17 cellular contexts compared by ENCODE assay signal in genomic region chr2:62099050-62099449, GRCh38.
DNase-seq lines count a peak whose midpoint lies in the region; ATAC-seq, FAIRE-seq and TF ChIP-seq lines count a peak whose summit lies in the region.
"Had no signal": no experiment of that assay in that cellular context is flagged by ENCODE, and none has a peak within 500 bp of the region (broad histone marks: within the 10 kb centered on the region; RNA-seq: fewer than 3 reads in every experiment).

No MANE protein-coding gene starts in this region.

- H4K20me1 ChIP-seq in BLaER1 treated with 17β-estradiol and CSF1 and Interleukin-3, amounts not matched to agents 10 nM and 100 nM: no peaks in the 10 kb centered on the region
- no peaks in the 10 kb centered on the region for H4K20me1 ChIP-seq in GM12878 (ENCODE audit: control insufficient read depth, insufficient read depth)

- peak; percentile 7 for FAIRE-seq in GM12878 (lab: Jason Lieb, UNC)
- FAIRE-seq: pancreas had no signal

- H3K27ac ChIP-seq in BLaER1 treated with 17β-estradiol and CSF1 and Interleukin-3, amounts not matched to agents 10 nM and 100 nM: peak overlapping the region in 6 of 11 experiments; percentile 21 to 62 (median 31); a peak in 8 of 22 replicates
- peak overlapping the region; percentile 95 for H3K27ac ChIP-seq in GM12878 (ENCODE audit: control insufficient read depth, insufficient read depth)
- no peak overlapping the region for H3K27ac ChIP-seq in substantia nigra (ENCODE audit: low read depth, low read length, poor library complexity, severe bottlenecking)
- H3K27ac ChIP-seq: pancreas, Peyer's patch, tibial nerve had no signal

- peaks cover 1% of the 10 kb centered on the region for H3K79me2 ChIP-seq in GM12878 (ENCODE audit: control insufficient read depth, insufficient read depth, low read length)

- in situ Hi-C loops in KBM-7 (cut with MboI; ENCODE audit: low pct_unique_long_range_greater_than_20kb, low sequenced_read_pairs) (no loop called here), GM12878 (cut with MboI) (no loop called here), HAP-1 (cut with MboI; ENCODE audit: low sequenced_read_pairs) (no loop called here)

- SMC1A ChIA-PET in GM12878 (lab: Charles Lee; ENCODE audit: uncharacterized antibody, unreplicated experiment): interaction anchor here (0.8 to 5.6 kb wide), 27 partner anchors 8 to 215 kb away, joined by 3 to 59 read pairs (median 6); no protein-coding TSS in a partner anchor

- peaks cover 31 to 39% (median 31%) of the 10 kb centered on the region in 10 experiments for H3K4me1 ChIP-seq in BLaER1 treated with 17β-estradiol and CSF1 and Interleukin-3, amounts not matched to agents 10 nM and 100 nM
- H3K4me1 ChIP-seq in GM12878 (ENCODE audit: control insufficient read depth, insufficient read depth, low read length) (peaks cover 43% of the 10 kb centered on the region), HAP-1 (peaks cover 7% of the 10 kb centered on the region)
- H3K4me1 ChIP-seq: pancreas, Peyer's patch, tibial nerve had no signal

- H3K9ac ChIP-seq in BLaER1 treated with 17β-estradiol and CSF1 and Interleukin-3, amounts not matched to agents 10 nM and 100 nM: peak overlapping the region in 5 of 11 experiments; percentile 13 to 38 (median 31); a peak in 4 of 22 replicates
- H3K9ac ChIP-seq in GM12878 (ENCODE audit: control insufficient read depth, insufficient read depth, low read length): peak overlapping the region; percentile 67

- H3K9me3 ChIP-seq in BLaER1 treated with 17β-estradiol and CSF1 and Interleukin-3, amounts not matched to agents 10 nM and 100 nM (replicated peaks in 1 of 11): peaks cover 0 to 2% (median 0%) of the 10 kb centered on the region in 11 experiments; a peak in 4 of 22 replicates
- H3K9me3 ChIP-seq in GM12878 (replicated peaks; ENCODE audit: control insufficient read depth, insufficient read depth, low read length) (no peaks in the 10 kb centered on the region), HAP-1 (no peaks in the 10 kb centered on the region)
- H3K9me3 ChIP-seq: MG63, pancreas, Peyer's patch, tibial nerve had no signal

- intact Hi-C loops in GM12878 (cut with micrococcal nuclease; ENCODE audit: unreplicated experiment): loop anchor here (1.0 to 2.0 kb wide), 2 partner anchors 41 to 60 kb away; no protein-coding TSS in a partner anchor

- no peaks in the 10 kb centered on the region for H3K27me3 ChIP-seq in BLaER1 treated with 17β-estradiol and CSF1 and Interleukin-3, amounts not matched to agents 10 nM and 100 nM
- H3K27me3 ChIP-seq in GM12878 (replicated peaks in 1 of 2; ENCODE audit: control insufficient read depth in 2 of 2, insufficient read depth in 2 of 2, low read length in 1 of 2) (no peaks in the 10 kb centered on the region), HAP-1 (ENCODE audit: low read depth) (no peaks in the 10 kb centered on the region)
- H3K27me3 ChIP-seq: MG63, pancreas, Peyer's patch, tibial nerve had no signal

- no peak for TF ChIP-seq RAD21 in GM12878 (IDR thresholded peaks at IDR 0.05; ENCODE audit: insufficient read depth, low read depth, low read length)

- TF ChIP-seq POLR2A in GM12878 (IDR thresholded peaks at IDR 0.05; ENCODE audit: low read depth, low read length): no peak

- POLR2A ChIA-PET in GM12878 (lab: Charles Lee): interaction anchor here (0.8 to 2.6 kb wide), 14 partner anchors 11 to 104 kb away, joined by 3 to 10 read pairs (median 4); no protein-coding TSS in a partner anchor

- CTCF ChIA-PET in GM12878 (lab: Yijun Ruan, JAX): interaction anchor here (0.6 to 3.8 kb wide), 13 partner anchors 17 to 105 kb away, joined by 3 to 23 read pairs (median 5); no protein-coding TSS in a partner anchor

- RAD21 ChIA-PET in GM12878 (lab: Charles Lee; ENCODE audit: unreplicated experiment): interaction anchor here (0.9 to 4.7 kb wide), 14 partner anchors 13 to 315 kb away, joined by 3 to 40 read pairs (median 3); no protein-coding TSS in a partner anchor

- peak overlapping the region; percentile 58 for H2AFZ ChIP-seq in GM12878 (ENCODE audit: control insufficient read depth, low read depth, low read length)

- BruUV-seq in GM12878 (replicated peaks; lab: Mats Ljungman, UMichigan): TSS peak; percentile 63

- peak; percentile 8 for ATAC-seq in GM21381 (IDR thresholded peaks at IDR 0.05; ENCODE audit: unreplicated experiment)
- peak; percentile 4; the same call in 2 of the 3 replicates for ATAC-seq in GM12878
- ATAC-seq: T-helper 17 cell had no signal

- H3K4me2 ChIP-seq in BLaER1 treated with 17β-estradiol and CSF1 and Interleukin-3, amounts not matched to agents 10 nM and 100 nM: peak overlapping the region; percentile 65 to 85 (median 73)
- peak overlapping the region; percentile 95 for H3K4me2 ChIP-seq in GM12878 (ENCODE audit: control insufficient read depth, insufficient read depth)

- no peak for TF ChIP-seq EP300 in GM12878 (IDR thresholded peaks at IDR 0.05; ENCODE audit: borderline replicate concordance in 1 of 2, control insufficient read depth in 1 of 2, low read depth in 2 of 2, low read length in 2 of 2)

- no peaks in the 10 kb centered on the region for H3K36me3 ChIP-seq in BLaER1 treated with 17β-estradiol and CSF1 and Interleukin-3, amounts not matched to agents 10 nM and 100 nM
- H3K36me3 ChIP-seq in GM12878 (ENCODE audit: control insufficient read depth in 2 of 2, insufficient read depth in 2 of 2, low read length in 1 of 2): no peaks in the 10 kb centered on the region
- no peaks in the 10 kb centered on the region for H3K36me3 ChIP-seq in HAP-1 (replicated peaks)
- H3K36me3 ChIP-seq: MG63, pancreas, Peyer's patch, tibial nerve had no signal

- peak; percentile 60 for DNase-seq in KBM-7
- DNase-seq in GM12878 (ENCODE audit: low read depth, low spot score): no peak
- no peak for DNase-seq in HAP-1 (ENCODE audit: low spot score in 2 of 2)
- DNase-seq in DMS53 treated with DMSO at 0.1 percent for 48 hours (lab: John Stamatoyannopoulos, UW; ENCODE audit: unreplicated experiment): no peak
- no peak for DNase-seq in stimulated activated CD4-positive, alpha-beta T cell treated with anti-CD3 and anti-CD28 coated beads, Interleukin-12 subunit alpha, Interleukin-12 subunit beta, amount 100 ng/mL, for 4 hours
- DNase-seq in substantia nigra (lab: John Stamatoyannopoulos, UW): no peak
- DNase-seq: activated CD4-positive, alpha-beta T cell treated with anti-CD3 and anti-CD28 coated beads, Interleukin-2, amount 50 U/mL, for 1 hour; HFFc6; mammary epithelial cell; MG63; NCI-H2227 treated with DMSO at 0.1 percent for 48 hours; pancreas; Peyer's patch; T-helper 17 cell had no signal

- H3K4me3 ChIP-seq in BLaER1 treated with 17β-estradiol and CSF1 and Interleukin-3, amounts not matched to agents 10 nM and 100 nM: no peak overlapping the region; a peak in 2 of 20 replicates
- H3K4me3 ChIP-seq in GM12878 (peak overlapping the region; percentile 53), HAP-1 (no peak overlapping the region)
- H3K4me3 ChIP-seq: MG63, pancreas, Peyer's patch, tibial nerve had no signal

- no peak for TF ChIP-seq CTCF in GM12878 (IDR thresholded peaks at IDR 0.05 in 2 of 3, conservative IDR thresholded peaks at IDR 0.05 in 1 of 3; ENCODE audit: control insufficient read depth in 2 of 3, extremely low read depth in 1 of 3, insufficient read depth in 1 of 3, low read depth in 3 of 3, low read length in 3 of 3)

- 7% methylated on average over 4 of the region's 4 CpGs for WGBS in GM12878 (ENCODE audit: insufficient coverage, insufficient replicate concordance, low lambda C conversion rate, missing lambda C conversion rate)

TF ChIP-seq in GM12878, 131 proteins besides CTCF, POLR2A, EP300 and RAD21:
- 0 out of 3 replicates have a peak, but pooled peaks have one; percentile 6 for TF ChIP-seq POU2F2 (IDR thresholded peaks at IDR 0.05; ENCODE audit: borderline replicate concordance, low read depth, low read length)
- TF ChIP-seq CREB1 (IDR thresholded peaks at IDR 0.05; ENCODE audit: low read depth): no peak
- TF ChIP-seq ATF3 (IDR thresholded peaks at IDR 0.05; ENCODE audit: borderline replicate concordance, extremely low read depth, low read depth, low read length): no peak
- 0 out of 2 replicates have a peak, but pooled peaks have one; percentile 23 for TF ChIP-seq MTA3 (IDR thresholded peaks at IDR 0.05; ENCODE audit: borderline replicate concordance, low read length)
- peak; percentile 62 for TF ChIP-seq SPI1 (IDR thresholded peaks at IDR 0.05; ENCODE audit: borderline replicate concordance, insufficient read depth, low read depth, low read length)
- no peak for TF ChIP-seq RFX5 (IDR thresholded peaks at IDR 0.05; ENCODE audit: low read depth, low read length)
- no peak for TF ChIP-seq CHD4 (IDR thresholded peaks at IDR 0.05)
- TF ChIP-seq MXI1 (IDR thresholded peaks at IDR 0.05; ENCODE audit: low read depth, low read length): no peak
